ENCODE assay signal across 7 cellular contexts in the genomic region with DNA sequence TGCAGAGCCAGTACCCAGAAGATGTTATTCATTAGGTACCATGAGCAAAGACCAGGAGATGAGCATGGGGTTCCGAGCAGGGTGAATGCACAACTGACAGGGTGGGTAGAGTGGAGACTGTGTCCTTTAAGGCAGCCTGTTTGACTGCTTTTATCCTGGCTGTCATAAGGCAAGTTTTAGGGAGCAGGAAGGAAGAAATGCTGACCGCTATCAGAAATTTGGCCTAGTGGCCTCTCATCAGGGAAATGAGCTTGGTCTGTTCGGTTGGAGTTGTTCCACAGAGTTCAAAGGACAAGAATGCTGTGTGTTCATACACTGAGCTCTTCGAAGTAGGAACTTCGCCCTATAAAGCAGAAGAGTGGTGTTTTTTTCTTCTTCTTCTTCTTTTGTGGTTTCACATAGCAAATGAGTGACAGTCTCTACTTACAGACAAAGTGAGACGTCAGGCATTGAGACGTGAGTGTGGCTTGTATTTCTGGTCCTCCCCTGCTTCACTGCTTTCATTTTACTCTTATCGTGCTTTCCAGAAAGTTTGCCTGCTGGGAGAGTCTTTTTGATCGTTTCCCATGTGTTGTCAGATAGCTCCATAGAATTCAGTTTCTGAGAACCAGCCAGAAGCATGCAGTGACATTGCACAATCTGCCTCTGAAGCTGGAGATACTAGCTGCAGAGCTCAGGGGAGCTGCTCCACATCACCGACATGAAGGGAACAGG. TPM values are rescaled to one million over a fixed set of nuclear protein-coding genes. Genes with fewer than 3 reads are reported as not detected.
A peak's percentile ranks its signal among the peaks of the same experiment; 100 is the strongest.
DNase-seq lines count a peak whose midpoint lies in the region; ATAC-seq lines count a peak whose summit lies in the region.

A gene with protein sequence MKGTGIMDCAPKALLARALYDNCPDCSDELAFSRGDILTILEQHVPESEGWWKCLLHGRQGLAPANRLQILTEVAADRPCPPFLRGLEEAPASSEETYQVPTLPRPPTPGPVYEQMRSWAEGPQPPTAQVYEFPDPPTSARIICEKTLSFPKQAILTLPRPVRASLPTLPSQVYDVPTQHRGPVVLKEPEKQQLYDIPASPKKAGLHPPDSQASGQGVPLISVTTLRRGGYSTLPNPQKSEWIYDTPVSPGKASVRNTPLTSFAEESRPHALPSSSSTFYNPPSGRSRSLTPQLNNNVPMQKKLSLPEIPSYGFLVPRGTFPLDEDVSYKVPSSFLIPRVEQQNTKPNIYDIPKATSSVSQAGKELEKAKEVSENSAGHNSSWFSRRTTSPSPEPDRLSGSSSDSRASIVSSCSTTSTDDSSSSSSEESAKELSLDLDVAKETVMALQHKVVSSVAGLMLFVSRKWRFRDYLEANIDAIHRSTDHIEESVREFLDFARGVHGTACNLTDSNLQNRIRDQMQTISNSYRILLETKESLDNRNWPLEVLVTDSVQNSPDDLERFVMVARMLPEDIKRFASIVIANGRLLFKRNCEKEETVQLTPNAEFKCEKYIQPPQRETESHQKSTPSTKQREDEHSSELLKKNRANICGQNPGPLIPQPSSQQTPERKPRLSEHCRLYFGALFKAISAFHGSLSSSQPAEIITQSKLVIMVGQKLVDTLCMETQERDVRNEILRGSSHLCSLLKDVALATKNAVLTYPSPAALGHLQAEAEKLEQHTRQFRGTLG (plus strand): TSS at position 502 of the 714 bp plus-strand sequence. CDS start 199 bp downstream, at position 701.

- H3K9me3 Mint-ChIP-seq in activated naive CD4-positive, alpha-beta T cell treated with anti-CD3 and anti-CD28 coated beads, Interleukin-2, amount 10 ng/mL, durations not matched to agents 7 days and 5 days = peaks cover 4% of the 10 kb centered on the region

- no peaks in the 10 kb centered on the region for H3K79me2 ChIP-seq in mesendoderm (ENCODE audit: control insufficient read depth, insufficient read depth, low read length)

- H3K4me2 ChIP-seq in mesendoderm (ENCODE audit: low read length) = no peak within 1 kb of the TSS

- no peaks in the 10 kb centered on the region for H3K27me3 ChIP-seq in subcutaneous abdominal adipose tissue (ENCODE audit: control insufficient read depth in 5 of 5, insufficient read depth in 4 of 5, low read length in 5 of 5)
- no peaks in the 10 kb centered on the region for H3K27me3 ChIP-seq in mesendoderm (ENCODE audit: insufficient read depth, low read length, poor library complexity)

- H3K4me3 ChIP-seq in subcutaneous abdominal adipose tissue (ENCODE audit: low read depth in 1 of 5, low read length in 5 of 5) = peak within 1 kb of the TSS; percentile 27 to 64 (median 59)
- H3K4me3 ChIP-seq in mesendoderm (ENCODE audit: low read length) = no peak within 1 kb of the TSS

- no peak within 1 kb of the TSS for H4K5ac ChIP-seq in mesendoderm (ENCODE audit: low read length)

- CTCF ChIA-PET in activated naive CD4-positive, alpha-beta T cell treated with anti-CD3 and anti-CD28 coated beads, Interleukin-2, amount 10 ng/mL, durations not matched to agents 7 days and 5 days (lab: Charles Lee) = interaction anchor here (0.6 to 3.7 kb wide), 10 partner anchors 10 to 72 kb away, joined by 3 to 19 read pairs (median 4); a partner anchor contains a TSS

- no peak within 1 kb of the TSS for H2BK15ac ChIP-seq in mesendoderm (replicated peaks; ENCODE audit: low read depth)

- H3K9ac ChIP-seq in subcutaneous abdominal adipose tissue (ENCODE audit: low read length in 5 of 5) (peak within 1 kb of the TSS in 4 of 5 donors; percentile 8 to 60 (median 58)), mesendoderm (ENCODE audit: low read length) (no peak within 1 kb of the TSS)

- H3K23ac ChIP-seq in mesendoderm (ENCODE audit: low read length) = no peak within 1 kb of the TSS

- H3K27ac ChIP-seq in subcutaneous abdominal adipose tissue (ENCODE audit: low read depth, low read length) = peak within 1 kb of the TSS; percentile 73
- no peak within 1 kb of the TSS for H3K27ac ChIP-seq in mesendoderm (ENCODE audit: low read depth, low read length)

- no peak within 1 kb of the TSS for H3K4ac ChIP-seq in mesendoderm (ENCODE audit: low read depth, low read length)

- H3K4me1 ChIP-seq in subcutaneous abdominal adipose tissue (ENCODE audit: control insufficient read depth in 5 of 5, insufficient read depth in 5 of 5, low read length in 5 of 5) (peaks cover 10 to 32% (median 21%) of the 10 kb centered on the region in 5 donors), mesendoderm (ENCODE audit: control insufficient read depth, low read depth, low read length) (no peaks in the 10 kb centered on the region)

- H2AK5ac ChIP-seq in mesendoderm (ENCODE audit: low read length) = no peak within 1 kb of the TSS

- peak; percentile 68 for ATAC-seq in GM18909 (IDR thresholded peaks at IDR 0.05; ENCODE audit: poor library complexity, unreplicated experiment)
- peak; percentile 77 for ATAC-seq in HG03354 (IDR thresholded peaks at IDR 0.05; ENCODE audit: poor library complexity, severe bottlenecking, unreplicated experiment)
- ATAC-seq in GM18520 (IDR thresholded peaks at IDR 0.05; ENCODE audit: unreplicated experiment) = no peak

- no peak within 1 kb of the TSS for H3K56ac ChIP-seq in mesendoderm (ENCODE audit: low read length)

- peak within 1 kb of the TSS; percentile 93 for H3K27ac Mint-ChIP-seq in activated naive CD4-positive, alpha-beta T cell treated with anti-CD3 and anti-CD28 coated beads, Interleukin-2, amount 10 ng/mL, durations not matched to agents 7 days and 5 days

- DNase-seq in activated naive CD4-positive, alpha-beta T cell treated with anti-CD3 and anti-CD28 coated beads, Interleukin-2, amount 10 ng/mL, durations not matched to agents 7 days and 5 days = peak; percentile 57
- DNase-seq in inferior parietal cortex (ENCODE audit: extremely low spot score) = peak; percentile 53
- DNase-seq in mesendoderm = no peak

- peak within 1 kb of the TSS; percentile 81 for H3K4me3 Mint-ChIP-seq in activated naive CD4-positive, alpha-beta T cell treated with anti-CD3 and anti-CD28 coated beads, Interleukin-2, amount 10 ng/mL, durations not matched to agents 7 days and 5 days

- no peak within 1 kb of the TSS for H3K18ac ChIP-seq in mesendoderm (ENCODE audit: low read length)

- H3K4me1 Mint-ChIP-seq in activated naive CD4-positive, alpha-beta T cell treated with anti-CD3 and anti-CD28 coated beads, Interleukin-2, amount 10 ng/mL, durations not matched to agents 7 days and 5 days = peaks cover 61% of the 10 kb centered on the region

- peaks cover 54% of the 10 kb centered on the region for H3K36me3 Mint-ChIP-seq in activated naive CD4-positive, alpha-beta T cell treated with anti-CD3 and anti-CD28 coated beads, Interleukin-2, amount 10 ng/mL, durations not matched to agents 7 days and 5 days

- no peaks in the 10 kb centered on the region for H3K9me3 ChIP-seq in subcutaneous abdominal adipose tissue (ENCODE audit: control insufficient read depth in 5 of 5, low read length in 5 of 5)

- H4K8ac ChIP-seq in mesendoderm (ENCODE audit: low read depth, low read length) = no peak within 1 kb of the TSS

- H3K27me3 Mint-ChIP-seq in activated naive CD4-positive, alpha-beta T cell treated with anti-CD3 and anti-CD28 coated beads, Interleukin-2, amount 10 ng/mL, durations not matched to agents 7 days and 5 days = no peaks in the 10 kb centered on the region

- H2BK120ac ChIP-seq in mesendoderm (ENCODE audit: low read depth, low read length) = no peak within 1 kb of the TSS

- H2BK5ac ChIP-seq in mesendoderm (ENCODE audit: low read length) = no peak within 1 kb of the TSS

- H3K79me1 ChIP-seq in mesendoderm (ENCODE audit: low read length) = no peaks in the 10 kb centered on the region

- peaks cover 5 to 12% (median 10%) of the 10 kb centered on the region in 5 donors for H3K36me3 ChIP-seq in subcutaneous abdominal adipose tissue (ENCODE audit: control insufficient read depth in 5 of 5, insufficient read depth in 5 of 5, low read length in 5 of 5)
- H3K36me3 ChIP-seq in mesendoderm (ENCODE audit: control insufficient read depth, insufficient read depth, low read length) = peaks cover 4% of the 10 kb centered on the region

- no CpG with 5 or more reads among the region's 10 CpGs for WGBS in mesendoderm (ENCODE audit: extremely low coverage, insufficient coverage, low lambda C conversion rate)

RNA-seq across cellular contexts. Expression of the gene that starts here (rescaled TPM):
- not detected for polyA plus RNA-seq in mesendoderm (2013, experiment 1 of 2)
- not detected for polyA plus RNA-seq in mesendoderm (2013, experiment 2 of 2)
